2 cellular contexts compared by ENCODE assay signal in the genomic region with DNA sequence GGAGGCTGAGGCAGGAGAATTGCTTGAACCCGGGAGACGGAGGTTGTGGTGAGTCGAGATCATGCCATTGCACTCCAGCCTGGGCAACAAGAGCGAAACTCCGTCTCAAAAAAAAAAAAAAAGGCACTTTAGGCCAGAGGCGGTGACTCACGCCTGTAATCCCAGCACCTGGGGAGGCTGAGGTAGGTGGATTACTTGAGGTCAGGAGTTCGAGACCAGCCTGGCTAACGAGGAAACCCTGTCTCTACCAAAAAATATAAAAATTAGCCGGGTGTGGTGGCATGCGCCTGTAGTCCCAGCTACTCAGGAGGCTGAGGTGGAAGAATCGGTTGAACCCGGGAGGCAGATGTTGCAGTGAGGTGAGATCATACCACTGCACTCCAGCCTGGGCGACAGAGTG. TPM values are rescaled to one million over a fixed set of nuclear protein-coding genes. Genes with fewer than 3 reads are reported as not detected.
DNase-seq lines count a peak whose midpoint lies in the region; ATAC-seq, FAIRE-seq and TF ChIP-seq lines count a peak whose summit lies in the region.
"Not testable (repeated sequence)": the region's sequence is repeated elsewhere in the genome, so short reads cannot be mapped to it uniquely, and the experiment has no call there.

No MANE protein-coding gene starts in this region.

- H3K79me2 ChIP-seq in K562 (ENCODE audit: control insufficient read depth, insufficient read depth, low read length); trophoblast cell (ENCODE audit: control insufficient read depth, insufficient read depth, low read length, poor library complexity): not testable (repeated sequence)

- not testable (repeated sequence) for TF ChIP-seq EP300 in K562 (IDR thresholded peaks at IDR 0.05; ENCODE audit: low read length)

- H3K18ac ChIP-seq in trophoblast cell (ENCODE audit: low read length) = not testable (repeated sequence)

- H3K4me2 ChIP-seq in K562 (ENCODE audit: insufficient read depth, low read length) = peak overlapping the region; percentile 47
- H3K4me2 ChIP-seq in trophoblast cell (ENCODE audit: low read length) = not testable (repeated sequence)

- BruUV-seq in K562 (replicated peaks; lab: Mats Ljungman, UMichigan) = not testable (repeated sequence)

- FAIRE-seq in K562 (lab: Jason Lieb, UNC) = not testable (repeated sequence)

- not testable (repeated sequence) for H3K27me3 ChIP-seq in K562 (ENCODE audit: control insufficient read depth in 2 of 2, insufficient read depth in 2 of 2, low read length in 2 of 2); trophoblast cell (ENCODE audit: insufficient read depth, low read length)

- H4K20me1 ChIP-seq in K562 (replicated peaks; ENCODE audit: control insufficient read depth, insufficient read depth, low read length) = not testable (repeated sequence)

- not testable (repeated sequence) for H2AK5ac ChIP-seq in trophoblast cell (ENCODE audit: low read length)

- not testable (repeated sequence) for H4K8ac ChIP-seq in trophoblast cell (ENCODE audit: low read depth, low read length)

- CTCF ChIA-PET in K562 (lab: Yijun Ruan, JAX; ENCODE audit: low intra/inter-chr PET ratio) = not testable (repeated sequence)

- H3K4me1 ChIP-seq in K562 (replicated peaks in 1 of 2; ENCODE audit: control insufficient read depth in 2 of 2, insufficient read depth in 2 of 2, low read length in 2 of 2) = peaks cover 9 to 14% of the 10 kb centered on the region in 2 experiments
- not testable (repeated sequence) for H3K4me1 ChIP-seq in trophoblast cell (ENCODE audit: control insufficient read depth in 1 of 2, insufficient read depth in 2 of 2, low read length in 2 of 2)

- in situ Hi-C loops in K562 (cut with MboI) = not testable (repeated sequence)

- H3K27ac ChIP-seq in K562 (ENCODE audit: extremely low read depth, low read depth, low read length); trophoblast cell (ENCODE audit: low read depth, low read length): not testable (repeated sequence)

- H3K79me1 ChIP-seq in trophoblast cell (ENCODE audit: low read length) = not testable (repeated sequence)

- peak; percentile 16 for ATAC-seq in K562

- not testable (repeated sequence) for H3K4ac ChIP-seq in trophoblast cell (ENCODE audit: low read depth, low read length)

- H3K23ac ChIP-seq in trophoblast cell (ENCODE audit: low read length) = not testable (repeated sequence)

- H2AFZ ChIP-seq in K562 (ENCODE audit: low read depth, low read length) = peak overlapping the region; percentile 83
- H2AFZ ChIP-seq in trophoblast cell (ENCODE audit: insufficient read depth, low read length, poor library complexity) = not testable (repeated sequence)

- not testable (repeated sequence) for H3K14ac ChIP-seq in trophoblast cell (ENCODE audit: low read length)

- intact Hi-C loops in K562 (cut with micrococcal nuclease) = not testable (repeated sequence)

- not testable (repeated sequence) for TF ChIP-seq RAD21 in K562 (CRISPR knock-in tag; conservative IDR thresholded peaks at IDR 0.05 in 1 of 2, IDR thresholded peaks at IDR 0.05 in 1 of 2)

- H3K36me3 ChIP-seq in K562 (ENCODE audit: control insufficient read depth, insufficient read depth, low read length); trophoblast cell (ENCODE audit: control insufficient read depth in 1 of 2, insufficient read depth in 2 of 2, low read length in 2 of 2): not testable (repeated sequence)

- TF ChIP-seq POLR2A in K562 (conservative IDR thresholded peaks at IDR 0.05) = not testable (repeated sequence)

- peak in 1 of 4 experiments; percentile 17 for DNase-seq in K562 (ENCODE audit: extremely low read depth in 1 of 4, low spot score in 3 of 4)
- not testable (repeated sequence) for DNase-seq in trophoblast cell

- POLR2A ChIA-PET in K562 (lab: Yijun Ruan, JAX) = interaction anchor here (18.5 kb wide), 1 partner anchor 12 kb away, joined by 318 read pairs; a partner anchor contains a TSS

- not testable (repeated sequence) for H2BK12ac ChIP-seq in trophoblast cell (ENCODE audit: low read length)

- H4K12ac ChIP-seq in trophoblast cell (ENCODE audit: low read depth, low read length) = not testable (repeated sequence)

- H3K9ac ChIP-seq in K562 (ENCODE audit: insufficient read depth in 1 of 2, low read depth in 2 of 2, low read length in 2 of 2) = peak overlapping the region; percentile 3 to 43; a peak in 1 of 4 replicates
- H3K9ac ChIP-seq in trophoblast cell (ENCODE audit: low read length) = not testable (repeated sequence)

- not testable (repeated sequence) for H3K4me3 ChIP-seq in K562; trophoblast cell (ENCODE audit: low read depth, low read length)

- not testable (repeated sequence) for H2BK120ac ChIP-seq in trophoblast cell (ENCODE audit: insufficient read depth, low read length, poor library complexity)

- peak overlapping the region; percentile 24 for H4K91ac ChIP-seq in trophoblast cell (ENCODE audit: low read depth, low read length)

- TF ChIP-seq CTCF in K562 (IDR thresholded peaks at IDR 0.05 in 2 of 3, conservative IDR thresholded peaks at IDR 0.05 in 1 of 3; ENCODE audit: insufficient read depth in 2 of 3, low read depth in 1 of 3, low read length in 3 of 3) = not testable (repeated sequence)

- 62% methylated on average over 11 of the region's 14 CpGs for WGBS in K562 (ENCODE audit: insufficient coverage, low coverage, missing lambda C conversion rate)
- no CpG with 5 or more reads among the region's 14 CpGs for WGBS in trophoblast cell (ENCODE audit: extremely low coverage, insufficient coverage, insufficient read length)

- H3K9me1 ChIP-seq in K562 (ENCODE audit: control insufficient read depth, insufficient read depth, low read length) = not testable (repeated sequence)

- not testable (repeated sequence) for H2BK5ac ChIP-seq in trophoblast cell (ENCODE audit: low read depth, low read length, poor library complexity)

- not testable (repeated sequence) for H3K9me3 ChIP-seq in K562 (replicated peaks; ENCODE audit: control insufficient read depth, insufficient read depth, low read depth, low read length); trophoblast cell (ENCODE audit: insufficient read depth, low read depth, low read length)

TF ChIP-seq in K562, 482 proteins besides CTCF, POLR2A, EP300 and RAD21 (continues in another document):
- TF ChIP-seq SMARCA5 (IDR thresholded peaks at IDR 0.05) = peak; percentile 20; the same call in 1 of the 2 replicates
- peak in 1 of 2 experiments; percentile 32; a peak in 1 of 4 replicates for TF ChIP-seq KDM1A (IDR thresholded peaks at IDR 0.05)
- TF ChIP-seq ARID1B (IDR thresholded peaks at IDR 0.05) = peak; percentile 34; the same call in 1 of the 2 replicates
- TF ChIP-seq NCOR1 (IDR thresholded peaks at IDR 0.05) = 0 out of 2 replicates have a peak, but pooled peaks have one; percentile 13
- TF ChIP-seq TCF3 (CRISPR knock-in tag; IDR thresholded peaks at IDR 0.05) = 0 out of 2 replicates have a peak, but pooled peaks have one; percentile 8

RNA-seq across cellular contexts. Expression of a gene that starts 6.0 kb away (rescaled TPM):
- total RNA-seq in K562 (2011; cell fraction: chromatin; rRNA removed; ENCODE audit: low replicate concordance) = 163 and 354 TPM in 2 replicates
- 63.7 and 103 TPM in 2 replicates for total RNA-seq in K562 (2011; cell fraction: nucleolus; rRNA removed)
- total RNA-seq in K562 (2011; cell fraction: nucleoplasm; rRNA removed) = 154 and 164 TPM in 2 replicates
- 28.8 and 35.7 TPM in 2 replicates for total RNA-seq in K562 (2014; rRNA removed)
- 56.8 and 67.8 TPM in 2 replicates for total RNA-seq in K562 (2014; rRNA removed; fragmentation: Illumina TruSeq; extraction: Trizol)
- total RNA-seq in K562 (2015; rRNA removed; fragmentation: Illumina TruSeq; extraction: Trizol) = 49.7 and 52.0 TPM in 2 replicates
- 39.6 and 41.1 TPM in 2 replicates for total RNA-seq in K562 (2021)
- 75.0 and 77.4 TPM in 2 replicates for polyA plus RNA-seq in K562 (2011; rRNA removed)
- 22.5 and 40.5 TPM in 2 replicates for polyA plus RNA-seq in K562 (2011; cell fraction: cytosol; rRNA removed)
- polyA plus RNA-seq in K562 (2011; cell fraction: nucleus; rRNA removed) = 48.5 and 62.6 TPM in 2 replicates
- 22.3 TPM in 2 replicates for polyA plus RNA-seq in K562 (2012)
- 43.4 and 48.1 TPM in 2 replicates for polyA plus RNA-seq in K562 (2014; fragmentation: Illumina TruSeq; extraction: Trizol)
- polyA plus RNA-seq in K562 (2014; fragmentation: Nextera tagmentation; extraction: Ambion mirVana) = 10 to 100 TPM; 10.5 to 17.5 TPM
- polyA plus RNA-seq in K562 (2014; rRNA removed) = 31.3 and 33.8 TPM in 2 replicates
- polyA minus RNA-seq in K562 (2011; rRNA and poly(A)+ RNA removed) = 223 and 224 TPM in 2 replicates
- polyA minus RNA-seq in K562 (2011; cell fraction: cytosol; rRNA and poly(A)+ RNA removed) = 33.9 and 37.2 TPM in 2 replicates
- polyA minus RNA-seq in K562 (2011; cell fraction: nucleus; rRNA and poly(A)+ RNA removed) = 34.7 and 68.2 TPM in 2 replicates
- 15.5 and 15.9 TPM in 2 replicates for polyA plus RNA-seq in trophoblast cell (2013)

RNA-seq across cellular contexts. Expression of a gene that starts 13.6 kb away (rescaled TPM):
- total RNA-seq in K562 (2011; cell fraction: chromatin; rRNA removed; ENCODE audit: low replicate concordance) = 15.9 and 61.9 TPM in 2 replicates
- total RNA-seq in K562 (2011; cell fraction: nucleolus; rRNA removed) = 11.5 and 12.6 TPM in 2 replicates
- 42.5 and 72.0 TPM in 2 replicates for total RNA-seq in K562 (2011; cell fraction: nucleoplasm; rRNA removed)
- total RNA-seq in K562 (2014; rRNA removed) (107 TPM in 2 replicates), K562 (2014; rRNA removed; fragmentation: Illumina TruSeq; extraction: Trizol) (197 and 229 TPM in 2 replicates), K562 (2015; rRNA removed; fragmentation: Illumina TruSeq; extraction: Trizol) (175 and 194 TPM in 2 replicates), K562 (2021) (164 and 165 TPM in 2 replicates)
- polyA plus RNA-seq in K562 (2011; rRNA removed) (70.2 and 89.2 TPM in 2 replicates), K562 (2014; fragmentation: Illumina TruSeq; extraction: Trizol) (169 and 179 TPM in 2 replicates), K562 (2014; fragmentation: Nextera tagmentation; extraction: Ambion mirVana) (10 to 100 TPM; 54.5 to 67.3 TPM), K562 (2014; rRNA removed) (116 and 126 TPM in 2 replicates)
- 15.0 and 29.0 TPM in 2 replicates for polyA plus RNA-seq in K562 (2011; cell fraction: cytosol; rRNA removed)
- polyA plus RNA-seq in K562 (2011; cell fraction: nucleus; rRNA removed) = 9.9 and 19.2 TPM in 2 replicates
- 117 and 148 TPM in 2 replicates for polyA plus RNA-seq in K562 (2012)
- 92.8 and 128 TPM in 2 replicates for polyA minus RNA-seq in K562 (2011; rRNA and poly(A)+ RNA removed)
- polyA minus RNA-seq in K562 (2011; cell fraction: cytosol; rRNA and poly(A)+ RNA removed) = 72.8 and 77.2 TPM in 2 replicates
- polyA minus RNA-seq in K562 (2011; cell fraction: nucleus; rRNA and poly(A)+ RNA removed) = 10.1 and 20.4 TPM in 2 replicates
- 57.8 and 58.5 TPM in 2 replicates for polyA plus RNA-seq in trophoblast cell (2013)
